Comparison of ENCODE assay signal across 28 cellular contexts in the genomic region with DNA sequence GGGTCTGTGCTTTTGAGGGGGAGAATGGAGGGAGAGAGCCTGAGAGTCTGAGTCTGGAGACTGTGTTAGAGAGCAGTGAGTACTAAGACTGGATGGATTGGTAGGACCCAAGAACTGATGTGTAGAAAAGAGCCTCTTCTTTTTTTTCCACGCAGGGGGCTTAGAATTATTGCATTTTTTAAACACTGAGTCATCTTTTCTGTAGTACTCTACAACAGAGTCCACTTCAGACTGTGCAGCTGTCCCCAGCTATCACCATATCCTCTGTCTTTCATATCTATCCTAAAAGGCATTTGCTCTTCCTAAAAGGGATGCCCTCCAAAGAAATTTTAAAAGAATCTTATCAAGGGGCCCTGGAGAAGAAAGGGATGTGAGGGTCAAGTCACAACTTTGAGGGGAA.
"Had no signal": no experiment of that assay in that cellular context is flagged by ENCODE, and none has a peak within 500 bp of the region (broad histone marks: within the 10 kb centered on the region; RNA-seq: fewer than 3 reads in every experiment).

No MANE protein-coding gene starts in this region.

- DNase-seq: activated CD4-positive, alpha-beta memory T cell treated with anti-CD3 and anti-CD28 coated beads, Interleukin-2, amount 10 ng/mL, durations not matched to agents 7 days and 5 days; activated CD4-positive, alpha-beta T cell treated with anti-CD3 and anti-CD28 coated beads for 1 hour; activated CD4-positive, alpha-beta T cell treated with anti-CD3 and anti-CD28 coated beads, Interleukin-2, amount 10 ng/mL, durations not matched to agents 7 days and 5 days; activated CD8-positive, alpha-beta memory T cell treated with anti-CD3 and anti-CD28 coated beads, Interleukin-2, amount 50 U/mL, for 48 hours; activated T-cell treated with anti-CD3 and anti-CD28 coated beads, Interleukin-2, amount 50 U/mL, for 4 hours; effector CD8-positive, alpha-beta T cell; esophagus squamous epithelium; foreskin melanocyte; left lung; lower lobe of right lung; mesendoderm; naive B cell; nephron progenitor cell; nucleus accumbens; pancreas; retina; small intestine; stimulated activated CD4-positive, alpha-beta T cell treated with anti-CD3 and anti-CD28 coated beads, Interleukin-4, amount 100 ng/mL, for 4 hours; stimulated activated CD8-positive, alpha-beta memory T cell treated with anti-CD3 and anti-CD28 coated beads, Interleukin-4, amount 100 ng/mL, for 48 hours; stimulated activated naive CD8-positive, alpha-beta T cell treated with anti-CD3 and anti-CD28 coated beads, Interleukin-15, amount 100 ng/mL, for 72 hours; substantia nigra; T-helper 17 cell; T1000; uterus had no signal

- ATAC-seq: activated naive CD4-positive, alpha-beta T cell treated with anti-CD3 and anti-CD28 coated beads, Interleukin-2, amount 50 U/mL, for 72 hours; activated T-cell treated with anti-CD3 and anti-CD28 coated beads, Interleukin-2, amount 50 U/mL, for 4 hours; left lung; lower lobe of right lung; pancreas; sciatic nerve; stimulated activated memory B cell treated with anti-CD40 and anti-IgM and Interleukin-4, amounts not matched to agents 10 μg/mL and 1 μg/mL and 100 μg/mL, for 72 hours; stimulated activated naive CD8-positive, alpha-beta T cell treated with anti-CD3 and anti-CD28 coated beads, Interleukin-15, amount 100 ng/mL, for 72 hours; T-helper 17 cell had no signal

- H3K9me3 ChIP-seq: esophagus squamous epithelium, left lung, lower lobe of right lung, pancreas, prostate gland, uterus had no signal

- H3K4me1 ChIP-seq: left lung, lower lobe of right lung, pancreas, prostate gland, uterus had no signal

- H3K4me3 ChIP-seq: esophagus squamous epithelium, left lung, lower lobe of right lung, pancreas, prostate gland, uterus had no signal

- H3K36me3 ChIP-seq: esophagus squamous epithelium, left lung, lower lobe of right lung, pancreas, prostate gland, uterus had no signal
